ENCODE assay signal across 11 cellular contexts in genomic region chr1:211610779-211611556, GRCh38. TPM values are rescaled to one million over a fixed set of nuclear protein-coding genes. Genes with fewer than 3 reads are reported as not detected.
DNase-seq lines count a peak whose midpoint lies in the region; ATAC-seq and TF ChIP-seq lines count a peak whose summit lies in the region.
"Had no signal": no experiment of that assay in that cellular context is flagged by ENCODE, and none has a peak within 500 bp of the region (broad histone marks: within the 10 kb centered on the region; RNA-seq: fewer than 3 reads in every experiment).

No MANE protein-coding gene starts in this region.

- no peak overlapping the region for H3K27ac ChIP-seq in fibroblast of lung (ENCODE audit: insufficient read depth, low read length)
- H3K27ac ChIP-seq: epithelial cell of prostate had no signal

- H3K79me2 ChIP-seq in fibroblast of lung (ENCODE audit: control insufficient read depth, insufficient read depth, low read length), result no peaks in the 10 kb centered on the region

- no peak overlapping the region for H3K4me3 ChIP-seq in fibroblast of lung (replicated peaks in 1 of 4; ENCODE audit: control extremely low read depth in 1 of 4, insufficient read depth in 1 of 4, low read depth in 3 of 4, low read length in 4 of 4)

- peaks cover 44% of the 10 kb centered on the region for H3K4me1 Mint-ChIP-seq in HFFc6 (ENCODE audit: low read depth)

- H3K27me3 Mint-ChIP-seq in HFFc6 (ENCODE audit: insufficient read depth), result peaks cover 4% of the 10 kb centered on the region; the same call in 1 of the 2 replicates

- H3K27me3 ChIP-seq in fibroblast of lung (ENCODE audit: control insufficient read depth, insufficient read depth, low read length), result no peaks in the 10 kb centered on the region

- H2AFZ ChIP-seq in fibroblast of lung (ENCODE audit: low read length), result peak overlapping the region; percentile 17

- H4K20me1 ChIP-seq in fibroblast of lung (ENCODE audit: control insufficient read depth, extremely low read depth, insufficient read depth, low read length), result no peaks in the 10 kb centered on the region

- peaks cover 6% of the 10 kb centered on the region for H3K4me1 ChIP-seq in fibroblast of lung (ENCODE audit: control insufficient read depth, extremely low read depth, insufficient read depth, low read length)

- peaks cover 4% of the 10 kb centered on the region; the same call in 1 of the 2 replicates for H3K9me3 Mint-ChIP-seq in HFFc6

- TF ChIP-seq CTCF in fibroblast of lung (conservative IDR thresholded peaks at IDR 0.05 in 1 of 2, IDR thresholded peaks at IDR 0.05 in 1 of 2; ENCODE audit: low read depth in 1 of 2, low read length in 2 of 2) (no peak), HFFc6 (IDR thresholded peaks at IDR 0.05) (no peak)

- H3K4me2 ChIP-seq in fibroblast of lung (ENCODE audit: extremely low read depth, insufficient read depth, low read length), result peak overlapping the region; percentile 20

- no peak for ATAC-seq in stimulated activated naive CD8-positive, alpha-beta T cell treated with anti-CD3 and anti-CD28 coated beads, Interleukin-15, Interleukin-2, amounts not matched to agents 100 U/mL and 50 U/mL, for 24 hours
- no peak for ATAC-seq in GM18870 (IDR thresholded peaks at IDR 0.05; ENCODE audit: unreplicated experiment)

- DNase-seq in DMS 273 (lab: John Stamatoyannopoulos, UW; ENCODE audit: unreplicated experiment), result peak; percentile 91
- peak; percentile 52 for DNase-seq in NCI-H69 (lab: John Stamatoyannopoulos, UW)
- DNase-seq in fibroblast of lung (ENCODE audit: low read depth in 2 of 2), result peak; percentile 35 to 75
- DNase-seq in occipital lobe (lab: John Stamatoyannopoulos, UW), result peak; percentile 32
- no peak for DNase-seq in NCI-H510A (lab: John Stamatoyannopoulos, UW)
- DNase-seq in stimulated activated naive CD8-positive, alpha-beta T cell treated with anti-CD3 and anti-CD28 coated beads, Interleukin-15, Interleukin-2, amounts not matched to agents 100 U/mL and 50 U/mL, for 24 hours, result no peak
- DNase-seq in HFFc6, result no peak
- DNase-seq: activated CD4-positive, alpha-beta T cell treated with anti-CD3 and anti-CD28 coated beads for 1 hour; activated naive CD4-positive, alpha-beta T cell treated with anti-CD3 and anti-CD28 coated beads, Interleukin-2, amount 50 U/mL, for 16 hours had no signal

- H3K36me3 Mint-ChIP-seq in HFFc6 (ENCODE audit: low read depth), result peaks cover 5% of the 10 kb centered on the region

- no peaks in the 10 kb centered on the region for H3K36me3 ChIP-seq in fibroblast of lung (ENCODE audit: control insufficient read depth, insufficient read depth, low read length)

- no peak overlapping the region for H3K27ac Mint-ChIP-seq in HFFc6

- no peak overlapping the region for H3K9ac ChIP-seq in fibroblast of lung (ENCODE audit: insufficient read depth, low read length)

- no peaks in the 10 kb centered on the region for H3K9me3 ChIP-seq in fibroblast of lung (ENCODE audit: control insufficient read depth, insufficient read depth, low read depth, low read length)

- H3K4me3 Mint-ChIP-seq in HFFc6, result no peak overlapping the region

RNA-seq across cellular contexts. Expression of gene SLC30A1, which starts 32.0 kb away (rescaled TPM):
- total RNA-seq in fibroblast of lung (38.8 and 45.2 TPM in 2 replicates), occipital lobe (21.8 TPM)
- 13.6 and 16.2 TPM in 2 replicates for polyA plus RNA-seq in fibroblast of lung
- polyA plus RNA-seq in fibroblast of lung (2012), result 17.4 and 19.3 TPM in 2 replicates
- 4.0 and 5.1 TPM in 2 replicates for polyA minus RNA-seq in fibroblast of lung (ENCODE audit: low replicate concordance)
- total RNA-seq in HFFc6 (2021; fragmentation: NEBNext Ultra II Directional; extraction: Animal tissue kit (Norgen Biotek cat#: 25700)), result 10 to 100 TPM; 23.6 to 27.5 (median 25.7) TPM

Comparison
In these comparisons a context has a peak if more than half of its experiments do, and no peak if none do; other contexts are left out.
1. DNase-seq: peak in DMS 273 (single experiment), NCI-H69 (single experiment), fibroblast of lung (2 of 2) and occipital lobe (single experiment); none in NCI-H510A (single experiment), stimulated activated naive CD8-positive, alpha-beta T cell treated with anti-CD3 and anti-CD28 coated beads, Interleukin-15, Interleukin-2, amounts not matched to agents 100 U/mL and 50 U/mL, for 24 hours (single experiment) and HFFc6 (single experiment).